Comparison of ENCODE assay signal across 23 cellular contexts in genomic region chr19:38378866-38379265, GRCh38. TPM values are rescaled to one million over a fixed set of nuclear protein-coding genes. Genes with fewer than 3 reads are reported as not detected.
"Had no signal": no experiment of that assay in that cellular context is flagged by ENCODE, and none has a peak within 500 bp of the region (broad histone marks: within the 10 kb centered on the region; RNA-seq: fewer than 3 reads in every experiment).

No MANE protein-coding gene starts in this region.

- H3K27me3 Mint-ChIP-seq: effector memory CD8-positive, alpha-beta T cell; natural killer cell treated with Interleukin-12 subunit alpha and Interleukin-12 subunit beta and Interleukin-15 and Interleukin-18, amount 100 ng/mL, for 72 hours; type B pancreatic cell had no signal

- H3K9me3 Mint-ChIP-seq: dendritic cell treated with granulocyte-macrophage colony-stimulating factor and Interleukin-4, amounts not matched to agents 40 ng/mL and 50 ng/mL, for 4 days; effector memory CD8-positive, alpha-beta T cell; immature natural killer cell; natural killer cell treated with Interleukin-12 subunit alpha and Interleukin-12 subunit beta and Interleukin-15 and Interleukin-18, amount 100 ng/mL, for 72 hours; stimulated activated effector memory CD8-positive, alpha-beta T cell treated with anti-CD3 and anti-CD28 coated beads, Interleukin-12 subunit alpha, Interleukin-12 subunit beta, amount 100 ng/mL, for 72 hours; type B pancreatic cell had no signal

- H3K27ac Mint-ChIP-seq: dendritic cell treated with granulocyte-macrophage colony-stimulating factor and Interleukin-4, amounts not matched to agents 40 ng/mL and 50 ng/mL, for 4 days; effector memory CD8-positive, alpha-beta T cell; immature natural killer cell; natural killer cell treated with Interleukin-12 subunit alpha and Interleukin-12 subunit beta and Interleukin-15 and Interleukin-18, amount 100 ng/mL, for 72 hours; stimulated activated effector memory CD8-positive, alpha-beta T cell treated with anti-CD3 and anti-CD28 coated beads, Interleukin-12 subunit alpha, Interleukin-12 subunit beta, amount 100 ng/mL, for 72 hours; type B pancreatic cell had no signal

- H3K27ac ChIP-seq: esophagus squamous epithelium, foreskin keratinocyte, parathyroid adenoma, psoas muscle, right lobe of liver, suprapubic skin, thyroid gland had no signal

- H3K4me3 Mint-ChIP-seq: dendritic cell treated with granulocyte-macrophage colony-stimulating factor and Interleukin-4, amounts not matched to agents 40 ng/mL and 50 ng/mL, for 4 days; immature natural killer cell; natural killer cell treated with Interleukin-12 subunit alpha and Interleukin-12 subunit beta and Interleukin-15 and Interleukin-18, amount 100 ng/mL, for 72 hours; stimulated activated effector memory CD8-positive, alpha-beta T cell treated with anti-CD3 and anti-CD28 coated beads, Interleukin-12 subunit alpha, Interleukin-12 subunit beta, amount 100 ng/mL, for 72 hours; type B pancreatic cell had no signal

- DNase-seq: effector memory CD8-positive, alpha-beta T cell; esophagus squamous epithelium; foreskin keratinocyte; immature natural killer cell; left cardiac atrium; left ventricle myocardium superior; mesenchymal stem cell; midbrain; occipital lobe; psoas muscle; retina; right lobe of liver; stimulated activated CD4-positive, alpha-beta T cell treated with anti-CD3 and anti-CD28 coated beads, Interleukin-4, amount 100 ng/mL, for 1 hour; stimulated activated CD8-positive, alpha-beta memory T cell treated with anti-CD3 and anti-CD28 coated beads, Interleukin-4, amount 100 ng/mL, for 48 hours; stimulated activated naive CD8-positive, alpha-beta T cell treated with anti-CD3 and anti-CD28 coated beads, Interleukin-15, Interleukin-2, amounts not matched to agents 100 U/mL and 50 U/mL, for 24 hours; thyroid gland had no signal

RNA-seq across cellular contexts. Expression of gene GGN, which starts 9.0 kb away (rescaled TPM):
- total RNA-seq: right lobe of liver had no signal
- polyA plus RNA-seq: immature natural killer cell, keratinocyte had no signal

RNA-seq across cellular contexts. Expression of gene SPRED3, which starts 9.6 kb away (rescaled TPM):
- polyA plus RNA-seq: immature natural killer cell had no signal
